In the genomic region with DNA sequence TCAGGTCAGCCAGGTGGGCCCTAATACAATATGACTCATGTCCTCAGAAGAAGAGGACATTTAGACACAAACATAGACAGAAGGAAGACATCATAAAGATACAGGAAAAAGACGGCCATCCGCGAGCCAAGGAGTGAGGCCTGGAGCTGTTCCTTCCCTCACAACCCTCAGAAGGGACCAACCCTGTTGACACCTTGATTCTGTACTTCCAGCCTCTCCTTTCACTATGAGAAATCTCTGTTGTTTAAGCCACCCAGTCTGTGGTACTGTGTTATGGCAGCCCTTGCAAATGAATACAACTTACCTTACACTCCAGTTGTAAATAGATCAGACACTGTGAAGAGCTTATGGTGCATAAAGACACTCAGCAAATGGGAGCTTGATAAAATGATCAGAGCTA, we compare ENCODE assay signal across 30 cellular contexts.
"Had no signal": no experiment of that assay in that cellular context is flagged by ENCODE, and none has a peak within 500 bp of the region (broad histone marks: within the 10 kb centered on the region; RNA-seq: fewer than 3 reads in every experiment).

No MANE protein-coding gene starts in this region.

- DNase-seq: activated CD4-positive, alpha-beta memory T cell treated with anti-CD3 and anti-CD28 coated beads, Interleukin-2, amount 10 ng/mL, durations not matched to agents 7 days and 5 days; activated CD4-positive, alpha-beta T cell treated with anti-CD3 and anti-CD28 coated beads for 36 hours; activated CD4-positive, alpha-beta T cell treated with anti-CD3 and anti-CD28 coated beads, Interleukin-2, amount 10 ng/mL, durations not matched to agents 24 days and 14 days; activated CD4-positive, CD25-positive, alpha-beta regulatory T cell; activated CD4-positive, CD25-positive, alpha-beta regulatory T cell treated with anti-CD3 and anti-CD28 coated beads, Interleukin-2, amount 50 U/mL, for 72 hours; activated CD8-positive, alpha-beta memory T cell treated with anti-CD3 and anti-CD28 coated beads, Interleukin-2, amount 50 U/mL, for 48 hours; activated gamma-delta T cell; activated naive CD4-positive, alpha-beta T cell; activated naive CD4-positive, alpha-beta T cell treated with anti-CD3 and anti-CD28 coated beads, Interleukin-2, amount 50 U/mL, for 16 hours; activated naive CD8-positive, alpha-beta T cell treated with anti-CD3 and anti-CD28 coated beads for 36 hours; activated naive CD8-positive, alpha-beta T cell treated with anti-CD3 and anti-CD28 coated beads, Interleukin-2, amount 50 U/mL, for 24 hours; activated T-cell treated with anti-CD3 and anti-CD28 coated beads for 4 hours; activated T-cell treated with anti-CD3 and anti-CD28 coated beads, Interleukin-2, amount 50 U/mL, for 24 hours; activated T-cell treated with anti-CD3 and anti-CD28 coated beads, Interleukin-2, amount 50 U/mL, for 72 hours; adrenal gland; amygdala; aorta; body of pancreas; caudate nucleus; cortex of kidney; dermis blood vessel endothelial cell; effector CD4-positive, alpha-beta T cell; effector memory CD8-positive, alpha-beta T cell; erythroblast; foreskin keratinocyte; gastrocnemius medialis; glutamatergic neuron; heart left ventricle; T-helper 2 cell had no signal

- H3K9me3 Mint-ChIP-seq: activated CD4-positive, alpha-beta memory T cell treated with anti-CD3 and anti-CD28 coated beads, Interleukin-2, amount 10 ng/mL, durations not matched to agents 7 days and 5 days; activated CD4-positive, alpha-beta T cell treated with anti-CD3 and anti-CD28 coated beads, Interleukin-2, amount 10 ng/mL, durations not matched to agents 24 days and 14 days; activated naive CD8-positive, alpha-beta T cell treated with anti-CD3 and anti-CD28 coated beads for 36 hours; activated T-cell treated with anti-CD3 and anti-CD28 coated beads, Interleukin-2, amount 50 U/mL, for 24 hours; activated T-cell treated with anti-CD3 and anti-CD28 coated beads, Interleukin-2, amount 50 U/mL, for 72 hours had no signal

- H3K27me3 Mint-ChIP-seq: activated CD4-positive, alpha-beta memory T cell treated with anti-CD3 and anti-CD28 coated beads, Interleukin-2, amount 10 ng/mL, durations not matched to agents 7 days and 5 days; activated CD4-positive, alpha-beta T cell treated with anti-CD3 and anti-CD28 coated beads for 36 hours; activated CD4-positive, alpha-beta T cell treated with anti-CD3 and anti-CD28 coated beads, Interleukin-2, amount 10 ng/mL, durations not matched to agents 24 days and 14 days; activated T-cell treated with anti-CD3 and anti-CD28 coated beads, Interleukin-2, amount 50 U/mL, for 24 hours; effector memory CD8-positive, alpha-beta T cell had no signal

- H3K4me3 ChIP-seq: adrenal gland, body of pancreas, esophagus muscularis mucosa, gastrocnemius medialis, heart left ventricle had no signal

- H3K27ac Mint-ChIP-seq: activated CD4-positive, alpha-beta memory T cell treated with anti-CD3 and anti-CD28 coated beads, Interleukin-2, amount 10 ng/mL, durations not matched to agents 7 days and 5 days; activated CD4-positive, alpha-beta T cell treated with anti-CD3 and anti-CD28 coated beads for 36 hours; activated CD4-positive, alpha-beta T cell treated with anti-CD3 and anti-CD28 coated beads, Interleukin-2, amount 10 ng/mL, durations not matched to agents 24 days and 14 days; activated naive CD8-positive, alpha-beta T cell treated with anti-CD3 and anti-CD28 coated beads for 36 hours; activated naive CD8-positive, alpha-beta T cell treated with anti-CD3 and anti-CD28 coated beads, Interleukin-2, amount 50 U/mL, for 24 hours; activated T-cell treated with anti-CD3 and anti-CD28 coated beads, Interleukin-2, amount 50 U/mL, for 24 hours; activated T-cell treated with anti-CD3 and anti-CD28 coated beads, Interleukin-2, amount 50 U/mL, for 72 hours; effector memory CD8-positive, alpha-beta T cell had no signal

- H3K4me1 Mint-ChIP-seq: activated CD4-positive, alpha-beta memory T cell treated with anti-CD3 and anti-CD28 coated beads, Interleukin-2, amount 10 ng/mL, durations not matched to agents 7 days and 5 days; activated CD4-positive, alpha-beta T cell treated with anti-CD3 and anti-CD28 coated beads for 36 hours; activated CD4-positive, alpha-beta T cell treated with anti-CD3 and anti-CD28 coated beads, Interleukin-2, amount 10 ng/mL, durations not matched to agents 24 days and 14 days; activated naive CD8-positive, alpha-beta T cell treated with anti-CD3 and anti-CD28 coated beads for 36 hours; activated naive CD8-positive, alpha-beta T cell treated with anti-CD3 and anti-CD28 coated beads, Interleukin-2, amount 50 U/mL, for 24 hours had no signal

- H3K36me3 ChIP-seq: adrenal gland, esophagus muscularis mucosa, gastrocnemius medialis, heart left ventricle had no signal

- H3K27ac ChIP-seq: adrenal gland, body of pancreas, esophagus muscularis mucosa, foreskin keratinocyte, gastrocnemius medialis, heart left ventricle had no signal

- H3K27me3 ChIP-seq: adrenal gland, body of pancreas, esophagus muscularis mucosa, foreskin keratinocyte, gastrocnemius medialis, heart left ventricle had no signal

- ATAC-seq: activated CD4-positive, alpha-beta T cell treated with anti-CD3 and anti-CD28 coated beads for 36 hours; activated naive CD8-positive, alpha-beta T cell treated with anti-CD3 and anti-CD28 coated beads, Interleukin-2, amount 50 U/mL, for 24 hours; activated T-cell treated with anti-CD3 and anti-CD28 coated beads, Interleukin-2, amount 50 U/mL, for 72 hours; body of pancreas; effector memory CD8-positive, alpha-beta T cell; foreskin keratinocyte; gastrocnemius medialis; heart left ventricle had no signal

- H3K4me3 Mint-ChIP-seq: activated CD4-positive, alpha-beta memory T cell treated with anti-CD3 and anti-CD28 coated beads, Interleukin-2, amount 10 ng/mL, durations not matched to agents 7 days and 5 days; activated CD4-positive, alpha-beta T cell treated with anti-CD3 and anti-CD28 coated beads for 36 hours; activated CD4-positive, alpha-beta T cell treated with anti-CD3 and anti-CD28 coated beads, Interleukin-2, amount 10 ng/mL, durations not matched to agents 24 days and 14 days; activated naive CD8-positive, alpha-beta T cell treated with anti-CD3 and anti-CD28 coated beads for 36 hours; activated naive CD8-positive, alpha-beta T cell treated with anti-CD3 and anti-CD28 coated beads, Interleukin-2, amount 50 U/mL, for 24 hours; activated T-cell treated with anti-CD3 and anti-CD28 coated beads, Interleukin-2, amount 50 U/mL, for 24 hours; activated T-cell treated with anti-CD3 and anti-CD28 coated beads, Interleukin-2, amount 50 U/mL, for 72 hours; effector memory CD8-positive, alpha-beta T cell had no signal

- H3K36me3 Mint-ChIP-seq: activated naive CD8-positive, alpha-beta T cell treated with anti-CD3 and anti-CD28 coated beads for 36 hours had no signal

- H3K9me3 ChIP-seq: adrenal gland, body of pancreas, gastrocnemius medialis had no signal

- H3K4me1 ChIP-seq: adrenal gland, body of pancreas, esophagus muscularis mucosa, foreskin keratinocyte, gastrocnemius medialis, heart left ventricle had no signal
